ENCODE assay signal across 8 cellular contexts in genomic region chr1:16420719-16421118, GRCh38. TPM values are rescaled to one million over a fixed set of nuclear protein-coding genes. Genes with fewer than 3 reads are reported as not detected.
DNase-seq lines count a peak whose midpoint lies in the region; ATAC-seq and TF ChIP-seq lines count a peak whose summit lies in the region.

No MANE protein-coding gene starts in this region.

- peaks cover 37% of the 10 kb centered on the region for H3K4me1 Mint-ChIP-seq in activated CD4-positive, alpha-beta T cell treated with anti-CD3 and anti-CD28 coated beads, Interleukin-2, amount 10 ng/mL, durations not matched to agents 7 days and 5 days

- DNase-seq in GM13976 (ENCODE audit: low spot score) (peak; percentile 72), mucosa of descending colon (peak in 1 of 3 donors; percentile 8), NCI-H526 (lab: John Stamatoyannopoulos, UW) (no peak), H4 (ENCODE audit: low spot score) (no peak), NCI-H748 treated with DMSO at 0.1 percent for 48 hours (lab: John Stamatoyannopoulos, UW) (no peak), RWPE1 (ENCODE audit: low spot score) (no peak)
- peak; percentile 80 for DNase-seq in activated CD4-positive, alpha-beta T cell treated with anti-CD3 and anti-CD28 coated beads, Interleukin-2, amount 10 ng/mL, durations not matched to agents 7 days and 5 days

- no peaks in the 10 kb centered on the region for H3K36me3 ChIP-seq in mucosa of descending colon (ENCODE audit: low read depth)

- TF ChIP-seq CTCF in GM13976 (IDR thresholded peaks at IDR 0.05; ENCODE audit: borderline replicate concordance, control extremely low read depth, extremely low read depth, insufficient read depth, missing control alignments): no peak
- no peak for TF ChIP-seq CTCF in mucosa of descending colon (IDR thresholded peaks at IDR 0.05)
- TF ChIP-seq CTCF in RWPE1 (conservative IDR thresholded peaks at IDR 0.05; ENCODE audit: low read depth): no peak

- H3K27ac Mint-ChIP-seq in activated CD4-positive, alpha-beta T cell treated with anti-CD3 and anti-CD28 coated beads, Interleukin-2, amount 10 ng/mL, durations not matched to agents 7 days and 5 days: peak overlapping the region; percentile 93

- no peak overlapping the region for H3K4me3 ChIP-seq in mucosa of descending colon

- peaks cover 3% of the 10 kb centered on the region for H3K36me3 Mint-ChIP-seq in activated CD4-positive, alpha-beta T cell treated with anti-CD3 and anti-CD28 coated beads, Interleukin-2, amount 10 ng/mL, durations not matched to agents 7 days and 5 days (ENCODE audit: low read depth)

- H3K27me3 Mint-ChIP-seq in activated CD4-positive, alpha-beta T cell treated with anti-CD3 and anti-CD28 coated beads, Interleukin-2, amount 10 ng/mL, durations not matched to agents 7 days and 5 days: no peaks in the 10 kb centered on the region

- CTCF ChIA-PET in activated CD4-positive, alpha-beta T cell treated with anti-CD3 and anti-CD28 coated beads, Interleukin-2, amount 10 ng/mL, durations not matched to agents 7 days and 5 days (lab: Charles Lee): interaction anchor here (1.2 to 1.5 kb wide), 5 partner anchors 12 to 40 kb away, joined by 3 to 8 read pairs (median 3); partner anchors contain the start of gene NECAP2
- CTCF ChIA-PET in RWPE1 (lab: Yijun Ruan, JAX): no interaction called here

- H3K9me3 Mint-ChIP-seq in activated CD4-positive, alpha-beta T cell treated with anti-CD3 and anti-CD28 coated beads, Interleukin-2, amount 10 ng/mL, durations not matched to agents 7 days and 5 days: no peaks in the 10 kb centered on the region

- H3K4me3 Mint-ChIP-seq in activated CD4-positive, alpha-beta T cell treated with anti-CD3 and anti-CD28 coated beads, Interleukin-2, amount 10 ng/mL, durations not matched to agents 7 days and 5 days: peak overlapping the region; percentile 39

- in situ Hi-C loops in GM13976 (cut with MboI; ENCODE audit: low sequenced_read_pairs, unreplicated experiment): no loop called here

- H3K9me3 ChIP-seq in mucosa of descending colon: no peaks in the 10 kb centered on the region

- no peaks in the 10 kb centered on the region for H3K4me1 ChIP-seq in mucosa of descending colon (ENCODE audit: low read depth)

- intact Hi-C loops in mucosa of descending colon (cut with DNase I, micrococcal nuclease): no loop called here

- ATAC-seq in HG02981 (IDR thresholded peaks at IDR 0.05; ENCODE audit: unreplicated experiment) (peak; percentile 84), mucosa of descending colon (peak; percentile 86)

- H3K27ac ChIP-seq in RWPE1: no peak overlapping the region

- POLR2A ChIA-PET in activated CD4-positive, alpha-beta T cell treated with anti-CD3 and anti-CD28 coated beads, Interleukin-2, amount 10 ng/mL, durations not matched to agents 7 days and 5 days (lab: Charles Lee): interaction anchor here (1.0 kb wide), 1 partner anchor 20 kb away, joined by 3 read pairs; no protein-coding TSS in a partner anchor
- POLR2A ChIA-PET in RWPE1 (lab: Yijun Ruan, JAX; ENCODE audit: low non-redundant PET): no interaction called here

RNA-seq across cellular contexts. Expression of gene SPATA21, which starts 16.5 kb away (rescaled TPM):
- total RNA-seq in activated CD4-positive, alpha-beta T cell treated with anti-CD3 and anti-CD28 coated beads, Interleukin-2, amount 10 ng/mL, durations not matched to agents 7 days and 5 days: not detected
- total RNA-seq in mucosa of descending colon: under 1 TPM in 1 of 3 donors, not detected in 2; 0.22 TPM
- total RNA-seq in H4 (2014; rRNA removed; shearing (Covaris generic)): not detected in 2 replicates

RNA-seq across cellular contexts. Expression of gene NECAP2, which starts 19.8 kb away (rescaled TPM):
- total RNA-seq in activated CD4-positive, alpha-beta T cell treated with anti-CD3 and anti-CD28 coated beads, Interleukin-2, amount 10 ng/mL, durations not matched to agents 7 days and 5 days: 100 to 1,000 TPM; 107 to 115 TPM
- 10 to 100 TPM; 34.4 to 50.9 (median 43.8) TPM for total RNA-seq in mucosa of descending colon
- total RNA-seq in H4 (2014; rRNA removed; shearing (Covaris generic)): 55.5 and 56.9 TPM in 2 replicates

RNA-seq across cellular contexts. Expression of gene SZRD1, which starts 53.7 kb away (rescaled TPM):
- 100 to 1,000 TPM; 156 to 177 TPM for total RNA-seq in activated CD4-positive, alpha-beta T cell treated with anti-CD3 and anti-CD28 coated beads, Interleukin-2, amount 10 ng/mL, durations not matched to agents 7 days and 5 days
- 100 to 1,000 TPM; 105 to 120 (median 112) TPM for total RNA-seq in mucosa of descending colon
- 60.1 and 68.0 TPM in 2 replicates for total RNA-seq in H4 (2014; rRNA removed; shearing (Covaris generic))

Comparison
In these comparisons a context has a peak if more than half of its experiments do, and no peak if none do; other contexts are left out.
1. DNase-seq: peak in GM13976 (single experiment) and activated CD4-positive, alpha-beta T cell treated with anti-CD3 and anti-CD28 coated beads, Interleukin-2, amount 10 ng/mL, durations not matched to agents 7 days and 5 days (single experiment); none in NCI-H526 (0 of 2), H4 (single experiment), NCI-H748 treated with DMSO at 0.1 percent for 48 hours (single experiment) and RWPE1 (single experiment).